ENCODE assay signal across 8 cellular contexts in the genomic region with DNA sequence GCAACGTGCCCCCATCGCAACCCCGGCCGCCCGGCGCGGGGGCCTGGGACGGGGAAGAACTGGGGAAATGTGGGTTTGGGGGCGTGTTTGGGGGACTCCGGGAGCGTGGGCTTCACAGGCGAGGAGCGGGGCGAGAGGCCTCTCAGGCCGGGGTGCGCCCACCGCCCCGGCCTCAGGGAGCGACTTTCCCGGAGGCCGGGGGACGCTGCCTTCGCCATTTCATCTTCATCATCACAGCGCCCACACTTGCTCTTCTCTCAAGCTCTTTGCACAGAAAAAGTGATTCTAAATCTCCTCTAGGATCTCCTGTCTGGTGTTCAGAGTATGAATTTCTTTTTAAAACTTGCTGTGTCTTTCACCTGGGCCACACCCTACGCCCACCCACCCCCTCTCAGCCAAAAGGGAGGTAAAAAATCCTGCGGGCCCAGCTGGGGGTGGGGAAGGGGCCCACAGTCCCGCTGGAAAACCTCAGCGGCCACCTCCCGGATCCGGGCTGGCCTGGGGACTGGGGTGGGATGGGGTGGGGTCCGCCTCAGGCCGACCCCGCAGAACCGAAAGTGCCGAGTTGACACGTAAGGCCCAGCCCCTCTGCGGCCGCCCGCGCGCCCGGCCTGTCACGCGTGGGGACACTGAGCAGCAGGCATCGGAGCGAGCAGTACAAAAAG. TPM values are rescaled to one million over a fixed set of nuclear protein-coding genes. Genes with fewer than 3 reads are reported as not detected.
DNase-seq lines count a peak whose midpoint lies in the region; ATAC-seq, FAIRE-seq and TF ChIP-seq lines count a peak whose summit lies in the region.

No MANE protein-coding gene starts in this region.

- TF ChIP-seq POLR2A in HepG2 (IDR thresholded peaks at IDR 0.05; ENCODE audit: insufficient read depth in 1 of 2, low read depth in 2 of 2, low read length in 2 of 2): no peak

- H3K4me2 ChIP-seq in Karpas-422 (ENCODE audit: low read depth, low read length, poor library complexity, severe bottlenecking) (peak overlapping the region; percentile 89), HepG2 (ENCODE audit: low read depth, low read length) (peak overlapping the region; percentile 89)

- no peaks in the 10 kb centered on the region for H3K9me3 ChIP-seq in Karpas-422 (ENCODE audit: low read length)
- H3K9me3 ChIP-seq in HepG2 (ENCODE audit: low read length): no peaks in the 10 kb centered on the region
- no peaks in the 10 kb centered on the region for H3K9me3 ChIP-seq in thoracic aorta

- H3K27ac Mint-ChIP-seq in brain: peak overlapping the region; percentile 98 to 100 (median 98)

- H3K9ac ChIP-seq in Karpas-422 (ENCODE audit: low read length) (peak overlapping the region; percentile 90), HepG2 (ENCODE audit: insufficient read depth, low read depth, low read length) (peak overlapping the region; percentile 92)

- H3K27me3 Mint-ChIP-seq in brain: peaks cover 10% of the 10 kb centered on the region

- peaks cover 59% of the 10 kb centered on the region for H3K4me1 Mint-ChIP-seq in brain

- TF ChIP-seq EP300 in HepG2 (IDR thresholded peaks at IDR 0.05; ENCODE audit: low read depth in 2 of 2, low read length in 2 of 2) (no peak), HepG2 (CRISPR knock-in tag; IDR thresholded peaks at IDR 0.05; ENCODE audit: borderline replicate concordance) (no peak)

- CTCF ChIA-PET in HepG2 (lab: Yijun Ruan, JAX; ENCODE audit: low intra/inter-chr PET ratio, low total read pairs): no interaction called here

- intact Hi-C loops in HepG2 (cut with micrococcal nuclease; ENCODE audit: unreplicated experiment): loop anchor here (1.0 kb wide), 1 partner anchor 7 kb away; a partner anchor contains a TSS

- TF ChIP-seq RAD21 in HepG2 (CRISPR knock-in tag; IDR thresholded peaks at IDR 0.05): no peak

- H3K4me3 Mint-ChIP-seq in brain: peak overlapping the region; percentile 88 to 96 (median 92)

- peaks cover 0 to 11% (median 0%) of the 10 kb centered on the region in 5 experiments for H3K9me3 Mint-ChIP-seq in brain

- FAIRE-seq in HepG2 (lab: Jason Lieb, UNC): no peak

- DNase-seq in Karpas-422 (peak; percentile 72), HepG2 (ENCODE audit: low spot score) (no peak), thoracic aorta (ENCODE audit: low spot score) (no peak), NCI-H524 treated with DMSO at 0.1 percent for 48 hours (lab: John Stamatoyannopoulos, UW) (no peak), kidney tubule cell (ENCODE audit: low spot score) (no peak)

- peak overlapping the region; percentile 100 for H3K27ac ChIP-seq in 22Rv1
- peak overlapping the region; percentile 94 for H3K27ac ChIP-seq in Karpas-422 (ENCODE audit: low read length)
- H3K27ac ChIP-seq in HepG2 (ENCODE audit: extremely low read length, insufficient read depth, low read length): peak overlapping the region; percentile 98
- H3K27ac ChIP-seq in thoracic aorta: peak overlapping the region; percentile 93 to 99

- BruUV-seq in HepG2 (replicated peaks; lab: Mats Ljungman, UMichigan): TSS peak; percentile 76

- POLR2A ChIA-PET in HepG2 (lab: Yijun Ruan, JAX): interaction anchor here (0.9 to 3.1 kb wide), 8 partner anchors 9 to 411 kb away, joined by 3 to 66 read pairs (median 6); a partner anchor contains a TSS

- ATAC-seq in GM18867 (IDR thresholded peaks at IDR 0.05; ENCODE audit: unreplicated experiment) (peak; percentile 17), HepG2 (peak; percentile 36), thoracic aorta (ENCODE audit: insufficient number of reproducible peaks, low FRiP score, low read depth) (no peak)

- H3K36me3 ChIP-seq in Karpas-422 (ENCODE audit: insufficient read depth, low read length) (peaks cover 9% of the 10 kb centered on the region; the same call in 1 of the 2 replicates), HepG2 (replicated peaks in 1 of 2; ENCODE audit: control insufficient read depth in 1 of 2, insufficient read depth in 2 of 2, low read length in 2 of 2) (0 out of 5 replicates have a peak, but pooled peaks cover 1 to 9% of the 10 kb centered on the region in 2 experiments), thoracic aorta (peaks cover under 1% of the 10 kb centered on the region)

- in situ Hi-C loops in HepG2 (cut with HindIII; ENCODE audit: extremely low pct_ligation_motif_present, low pct_unique_long_range_greater_than_20kb): loop anchor here (25.0 kb wide), 1 partner anchor 637 kb away; no protein-coding TSS in a partner anchor

- H3K4me1 ChIP-seq in Karpas-422 (ENCODE audit: low read length) (peaks cover 49% of the 10 kb centered on the region), HepG2 (ENCODE audit: insufficient read depth, low read length) (peaks cover 56% of the 10 kb centered on the region), thoracic aorta (ENCODE audit: control insufficient read depth in 1 of 2, low read depth in 2 of 2) (peaks cover 36 to 47% of the 10 kb centered on the region in 2 donors)

- TF ChIP-seq CTCF in 22Rv1 (IDR thresholded peaks at IDR 0.05): no peak
- TF ChIP-seq CTCF in brain (conservative IDR thresholded peaks at IDR 0.05): peak in 1 of 2 experiments; percentile 13
- no peak for TF ChIP-seq CTCF in HepG2 (CRISPR knock-in tag; IDR thresholded peaks at IDR 0.05)
- TF ChIP-seq CTCF in thoracic aorta (IDR thresholded peaks at IDR 0.05): no peak

- H3K79me2 ChIP-seq in Karpas-422 (ENCODE audit: low read length) (peaks cover 44% of the 10 kb centered on the region), HepG2 (ENCODE audit: insufficient read depth, low read length) (peaks cover 59% of the 10 kb centered on the region)

- H3K9me2 ChIP-seq in Karpas-422 (replicated peaks; ENCODE audit: insufficient read depth, low read length): no peaks in the 10 kb centered on the region

- H2AFZ ChIP-seq in Karpas-422 (ENCODE audit: low read length) (no peak overlapping the region; the same call in 1 of the 2 replicates), HepG2 (ENCODE audit: low read length) (no peak overlapping the region)

- no peaks in the 10 kb centered on the region for H4K20me1 ChIP-seq in Karpas-422 (ENCODE audit: insufficient read depth, low read depth, low read length)
- H4K20me1 ChIP-seq in HepG2 (ENCODE audit: insufficient read depth, low read length): peaks cover 3% of the 10 kb centered on the region; the same call in 1 of the 2 replicates

- H3K27me3 ChIP-seq in Karpas-422 (ENCODE audit: low read length) (no peaks in the 10 kb centered on the region), HepG2 (ENCODE audit: control insufficient read depth in 1 of 2, insufficient read depth in 2 of 2, low read length in 2 of 2) (no peaks in the 10 kb centered on the region), thoracic aorta (replicated peaks; ENCODE audit: insufficient read depth) (no peaks in the 10 kb centered on the region)

- H3K4me3 ChIP-seq in Karpas-422 (ENCODE audit: low read length) (peak overlapping the region; percentile 80), HepG2 (replicated peaks in 1 of 3; ENCODE audit: insufficient read depth in 1 of 3, low read depth in 2 of 3, low read length in 3 of 3) (peak overlapping the region; percentile 73 to 96 (median 85)), thoracic aorta (peak overlapping the region; percentile 89)

- 0% methylated on average over 26 of the region's 46 CpGs for WGBS in HepG2 (ENCODE audit: low lambda C conversion rate)

- H3K36me3 Mint-ChIP-seq in brain: peaks cover 32% of the 10 kb centered on the region

RNA-seq across cellular contexts. Expression of a gene that starts 7.4 kb away (rescaled TPM):
- total RNA-seq in Karpas-422 (2014; rRNA removed; shearing (Covaris generic); ENCODE audit: low replicate concordance): 32.8 and 50.9 TPM in 2 replicates
- 81.4 TPM for polyA plus RNA-seq in brain (ENCODE audit: insufficient read depth, low read depth, low replicate concordance)
- total RNA-seq in HepG2 (2016; rRNA removed; fragmentation: Illumina TruSeq; extraction: Trizol): 37.2 and 39.6 TPM in 2 replicates
- total RNA-seq in HepG2 (2016; cell fraction: cytosol; rRNA removed; fragmentation: Illumina TruSeq; extraction: Trizol; ENCODE audit: low read depth): 7.8 TPM in 2 replicates
- 39.5 and 39.9 TPM in 2 replicates for total RNA-seq in HepG2 (2016; cell fraction: insoluble cytoplasmic fraction; rRNA removed; fragmentation: Illumina TruSeq; extraction: Trizol)
- 22.3 and 22.5 TPM in 2 replicates for total RNA-seq in HepG2 (2016; cell fraction: membrane; rRNA removed; fragmentation: Illumina TruSeq; extraction: Trizol)
- total RNA-seq in HepG2 (2016; cell fraction: nucleus; rRNA removed; fragmentation: Illumina TruSeq; extraction: Trizol): 31.7 and 35.6 TPM in 2 replicates
- 18.8 and 20.1 TPM in 2 replicates for polyA plus RNA-seq in HepG2 (2011; rRNA removed)
- 14.5 and 17.0 TPM in 2 replicates for polyA plus RNA-seq in HepG2 (2011; cell fraction: cytosol; rRNA removed)
- polyA plus RNA-seq in HepG2 (2011; cell fraction: nucleus; rRNA removed): 9.6 and 9.9 TPM in 2 replicates
- polyA plus RNA-seq in HepG2 (2012): 30.9 and 36.9 TPM in 2 replicates
- 3.1 TPM in 2 replicates for polyA plus RNA-seq in HepG2 (2016; cell fraction: cytosol; fragmentation: Illumina TruSeq; extraction: Trizol; ENCODE audit: low read depth)
- 48.4 and 51.0 TPM in 2 replicates for polyA plus RNA-seq in HepG2 (2016; cell fraction: insoluble cytoplasmic fraction; fragmentation: Illumina TruSeq; extraction: Trizol; ENCODE audit: low read depth)
- polyA plus RNA-seq in HepG2 (2016; cell fraction: membrane; fragmentation: Illumina TruSeq; extraction: Trizol; ENCODE audit: low read depth): 11.6 TPM in 2 replicates
- 40.3 and 40.5 TPM in 2 replicates for polyA plus RNA-seq in HepG2 (2016; cell fraction: nucleus; fragmentation: Illumina TruSeq; extraction: Trizol; ENCODE audit: insufficient read depth, low read depth)
- polyA minus RNA-seq in HepG2 (2011; rRNA and poly(A)+ RNA removed; ENCODE audit: low replicate concordance): 10.2 and 11.3 TPM in 2 replicates
- polyA minus RNA-seq in HepG2 (2011; cell fraction: cytosol; rRNA and poly(A)+ RNA removed): 18.2 and 23.5 TPM in 2 replicates
- polyA minus RNA-seq in HepG2 (2011; cell fraction: nucleus; rRNA and poly(A)+ RNA removed): 27.1 and 37.2 TPM in 2 replicates
- 10 to 100 TPM; 61.9 to 63.5 TPM for total RNA-seq in thoracic aorta

RNA-seq across cellular contexts. Expression of a gene that starts 28.6 kb away (rescaled TPM):
- 0.22 TPM in 1 of 2 replicates, not detected in the other for total RNA-seq in Karpas-422 (2014; rRNA removed; shearing (Covaris generic); ENCODE audit: low replicate concordance)
- polyA plus RNA-seq in brain (ENCODE audit: insufficient read depth, low read depth, low replicate concordance) (11.3 TPM), HepG2 (2011; rRNA removed) (1.5 and 2.0 TPM in 2 replicates)
- total RNA-seq in HepG2 (2016; rRNA removed; fragmentation: Illumina TruSeq; extraction: Trizol) (1.2 and 1.4 TPM in 2 replicates), thoracic aorta (under 1 TPM in 1 of 2 donors, not detected in 1; 0.35 TPM)
- 1.2 TPM in 1 of 2 replicates, not detected in the other for total RNA-seq in HepG2 (2016; cell fraction: cytosol; rRNA removed; fragmentation: Illumina TruSeq; extraction: Trizol; ENCODE audit: low read depth)
- total RNA-seq in HepG2 (2016; cell fraction: insoluble cytoplasmic fraction; rRNA removed; fragmentation: Illumina TruSeq; extraction: Trizol): 1.3 TPM in 2 replicates
- total RNA-seq in HepG2 (2016; cell fraction: membrane; rRNA removed; fragmentation: Illumina TruSeq; extraction: Trizol): 1.00 and 1.5 TPM in 2 replicates
- 0.99 and 1.4 TPM in 2 replicates for total RNA-seq in HepG2 (2016; cell fraction: nucleus; rRNA removed; fragmentation: Illumina TruSeq; extraction: Trizol)
- polyA plus RNA-seq in HepG2 (2011; cell fraction: cytosol; rRNA removed): 0.97 and 1.0 TPM in 2 replicates
- polyA plus RNA-seq in HepG2 (2011; cell fraction: nucleus; rRNA removed): 4.7 and 5.3 TPM in 2 replicates
- polyA plus RNA-seq in HepG2 (2012): 0.60 and 2.4 TPM in 2 replicates
- 0.41 and 0.74 TPM in 2 replicates for polyA plus RNA-seq in HepG2 (2016; cell fraction: cytosol; fragmentation: Illumina TruSeq; extraction: Trizol; ENCODE audit: low read depth)
- polyA plus RNA-seq in HepG2 (2016; cell fraction: insoluble cytoplasmic fraction; fragmentation: Illumina TruSeq; extraction: Trizol; ENCODE audit: low read depth): 0.99 and 1.1 TPM in 2 replicates
- polyA plus RNA-seq in HepG2 (2016; cell fraction: membrane; fragmentation: Illumina TruSeq; extraction: Trizol; ENCODE audit: low read depth): 1.0 and 1.8 TPM in 2 replicates
- polyA plus RNA-seq in HepG2 (2016; cell fraction: nucleus; fragmentation: Illumina TruSeq; extraction: Trizol; ENCODE audit: insufficient read depth, low read depth): 4.4 and 4.9 TPM in 2 replicates
- 1.8 TPM in 1 of 2 replicates, not detected in the other for polyA minus RNA-seq in HepG2 (2011; rRNA and poly(A)+ RNA removed; ENCODE audit: low replicate concordance)
- polyA minus RNA-seq in HepG2 (2011; cell fraction: cytosol; rRNA and poly(A)+ RNA removed): 0.69 TPM in 1 of 2 replicates, not detected in the other
- polyA minus RNA-seq in HepG2 (2011; cell fraction: nucleus; rRNA and poly(A)+ RNA removed): 1.9 and 2.9 TPM in 2 replicates
